Comparison of ENCODE assay signal across 9 cellular contexts in genomic region chr1:160219062-160219929, GRCh38. TPM values are rescaled to one million over a fixed set of nuclear protein-coding genes. Genes with fewer than 3 reads are reported as not detected.
DNase-seq lines count a peak whose midpoint lies in the region; ATAC-seq and TF ChIP-seq lines count a peak whose summit lies in the region.
"Had no signal": no experiment of that assay in that cellular context is flagged by ENCODE, and none has a peak within 500 bp of the region (broad histone marks: within the 10 kb centered on the region; RNA-seq: fewer than 3 reads in every experiment).

No MANE protein-coding gene starts in this region.

- peaks cover 0 to 21% of the 10 kb centered on the region in 2 donors for H3K4me1 ChIP-seq in left lung
- H3K4me1 ChIP-seq in thoracic aorta (ENCODE audit: control insufficient read depth in 1 of 2, low read depth in 2 of 2): peaks cover 15 to 28% of the 10 kb centered on the region in 2 donors

- no peaks in the 10 kb centered on the region for H3K9me3 ChIP-seq in left lung
- H3K9me3 ChIP-seq in thoracic aorta: no peaks in the 10 kb centered on the region

- H3K4me3 ChIP-seq in cardiac fibroblast (replicated peaks in 1 of 2; ENCODE audit: low read depth in 2 of 2, low read length in 2 of 2) (no peak overlapping the region), left lung (no peak overlapping the region), thoracic aorta (no peak overlapping the region)
- H3K4me3 ChIP-seq: SK-N-MC had no signal

- intact Hi-C loops in left lung (cut with DNase I): no loop called here

- TF ChIP-seq CTCF in cardiac fibroblast (IDR thresholded peaks at IDR 0.05; ENCODE audit: low read depth, low read length) (peak; percentile 65), left lung (IDR thresholded peaks at IDR 0.05) (peak; percentile 45 to 46), thoracic aorta (IDR thresholded peaks at IDR 0.05) (peak; percentile 58)

- peak; percentile 62 for DNase-seq in DMS53 (lab: John Stamatoyannopoulos, UW)
- peak; percentile 44 for DNase-seq in NCI-H1694 treated with DMSO at 0.1 percent for 48 hours (lab: John Stamatoyannopoulos, UW)
- DNase-seq in cardiac fibroblast (ENCODE audit: low read depth in 2 of 2): peak; percentile 75 to 83
- no peak for DNase-seq in left lung
- DNase-seq in thoracic aorta (ENCODE audit: low spot score): no peak
- DNase-seq in NOMO-1 treated with DMSO at 0.1 percent for 48 hours (lab: John Stamatoyannopoulos, UW; ENCODE audit: unreplicated experiment): no peak

- H3K36me3 ChIP-seq in left lung (peaks cover 4 to 100% of the 10 kb centered on the region in 2 donors), thoracic aorta (peaks cover 43% of the 10 kb centered on the region)

- H3K27me3 ChIP-seq in left lung (no peaks in the 10 kb centered on the region), thoracic aorta (replicated peaks; ENCODE audit: insufficient read depth) (no peaks in the 10 kb centered on the region)

- peak overlapping the region; percentile 30 to 45 for H3K27ac ChIP-seq in left lung
- peak overlapping the region; percentile 78 to 88 for H3K27ac ChIP-seq in thoracic aorta
- H3K27ac ChIP-seq: SK-N-MC had no signal

- ATAC-seq in left lung (peak; percentile 71), thoracic aorta (ENCODE audit: insufficient number of reproducible peaks, low FRiP score, low read depth) (peak; percentile 69), HG02840 (IDR thresholded peaks at IDR 0.05; ENCODE audit: low FRiP score, unreplicated experiment) (no peak)
- ATAC-seq in activated CD4-positive, CD25-positive, alpha-beta regulatory T cell treated with anti-CD3 and anti-CD28 coated beads, Interleukin-2, amount 50 U/mL, for 24 hours: no peak

RNA-seq across cellular contexts. Expression of gene PEA15, which starts 14.1 kb away (rescaled TPM):
- total RNA-seq in left lung (100 to 1,000 TPM; 175 to 178 TPM), thoracic aorta (100 to 1,000 TPM; 131 to 194 TPM)

RNA-seq across cellular contexts. Expression of gene CASQ1, which starts 28.9 kb away (rescaled TPM):
- total RNA-seq in left lung (under 1 TPM; 0.17 to 0.29 TPM), thoracic aorta (10 to 100 TPM in 1 of 2 donors, 1 to 10 TPM in 1; 6.0 to 10.7 TPM)

RNA-seq across cellular contexts. Expression of gene DCAF8, which starts 43.1 kb away (rescaled TPM):
- total RNA-seq in left lung (10 to 100 TPM; 93.9 to 99.3 TPM), thoracic aorta (100 to 1,000 TPM; 124 to 167 TPM)

Comparison
In these comparisons a context has a peak if more than half of its experiments do, and no peak if none do; other contexts are left out.
1. DNase-seq: peak in DMS53 (single experiment), NCI-H1694 treated with DMSO at 0.1 percent for 48 hours (single experiment) and cardiac fibroblast (2 of 2); none in left lung (0 of 2), thoracic aorta (single experiment) and NOMO-1 treated with DMSO at 0.1 percent for 48 hours (single experiment).
2. ATAC-seq: peak in left lung (single experiment) and thoracic aorta (single experiment); none in HG02840 (single experiment) and activated CD4-positive, CD25-positive, alpha-beta regulatory T cell treated with anti-CD3 and anti-CD28 coated beads, Interleukin-2, amount 50 U/mL, for 24 hours (0 of 2).
3. RNA of gene CASQ1, which starts 28.9 kb away (total RNA-seq): 6.0 to 10.7 TPM in thoracic aorta; 0.17 to 0.29 TPM in left lung; every median in the first group is over 4 times any median in the second.
4. Peak in every context shown above with its lines, with median percentiles within 50 percentile points of each other: CTCF ChIP-seq.